Comparison of ENCODE assay signal across 26 cellular contexts in genomic region chr1:181737056-181737455, GRCh38.
DNase-seq lines count a peak whose midpoint lies in the region; ATAC-seq, FAIRE-seq and TF ChIP-seq lines count a peak whose summit lies in the region.
"Had no signal": no experiment of that assay in that cellular context is flagged by ENCODE, and none has a peak within 500 bp of the region (broad histone marks: within the 10 kb centered on the region; RNA-seq: fewer than 3 reads in every experiment).

No MANE protein-coding gene starts in this region.

- H3K27ac ChIP-seq in HCT116 (ENCODE audit: low read depth, low read length) (no peak overlapping the region), K562 (ENCODE audit: extremely low read depth, low read depth, low read length) (no peak overlapping the region), keratinocyte (ENCODE audit: control insufficient read depth, insufficient read depth, low read length) (no peak overlapping the region)
- H3K27ac ChIP-seq: dorsolateral prefrontal cortex, epithelial cell of prostate, gastrocnemius medialis, neutrophil, spleen, stomach, transverse colon had no signal

- DNase-seq in ACHN (peak; percentile 26), HCT116 (ENCODE audit: low read depth, low spot score) (no peak), K562 (ENCODE audit: extremely low read depth in 1 of 4, low spot score in 3 of 4) (peak; percentile 19 to 28 (median 22)), keratinocyte (ENCODE audit: low read depth, low spot score) (peak; percentile 5), NCI-H1436 treated with DMSO at 0.1 percent for 48 hours (lab: John Stamatoyannopoulos, UW) (no peak), progenitor cell of endocrine pancreas (ENCODE audit: low spot score, unreplicated experiment) (no peak)
- DNase-seq: activated B cell treated with CpG ODN at 0.5 μM for 24 hours; activated CD8-positive, alpha-beta T cell treated with anti-CD3 and anti-CD28 coated beads for 36 hours; activated naive CD4-positive, alpha-beta T cell treated with Interleukin-2 at 50 U/mL for 16 hours; CD8-positive, alpha-beta T cell; DND-41; dorsolateral prefrontal cortex; gastrocnemius medialis; HCEC 1CT; MM.1S; NCI-H187 treated with DMSO at 0.1 percent for 48 hours; spleen; stimulated activated CD4-positive, alpha-beta T cell treated with anti-CD3 and anti-CD28 coated beads, Interleukin-4, amount 100 ng/mL, for 4 hours; stomach; T-helper 9 cell; transverse colon had no signal

- no peak for TF ChIP-seq EP300 in K562 (IDR thresholded peaks at IDR 0.05; ENCODE audit: low read length)

- H3K4me1 Mint-ChIP-seq in progenitor cell of endocrine pancreas (ENCODE audit: low read depth) = no peaks in the 10 kb centered on the region
- H3K4me1 Mint-ChIP-seq: activated B cell treated with CpG ODN at 0.5 μM for 24 hours had no signal

- H4K20me1 ChIP-seq in HCT116 (ENCODE audit: insufficient read depth) (no peaks in the 10 kb centered on the region), K562 (replicated peaks; ENCODE audit: control insufficient read depth, insufficient read depth, low read length) (no peaks in the 10 kb centered on the region; the same call in 1 of the 2 replicates), keratinocyte (ENCODE audit: control insufficient read depth, extremely low read depth, insufficient read depth, low read length) (no peaks in the 10 kb centered on the region)

- no peak overlapping the region for H3K4me3 Mint-ChIP-seq in progenitor cell of endocrine pancreas (ENCODE audit: low read depth)
- H3K4me3 Mint-ChIP-seq: activated B cell treated with CpG ODN at 0.5 μM for 24 hours; activated CD8-positive, alpha-beta T cell treated with anti-CD3 and anti-CD28 coated beads for 36 hours; CD8-positive, alpha-beta T cell had no signal

- TF ChIP-seq RAD21 in HCT116 (IDR thresholded peaks at IDR 0.05; ENCODE audit: low read depth) = peak; percentile 28
- TF ChIP-seq RAD21 in K562 (CRISPR knock-in tag; conservative IDR thresholded peaks at IDR 0.05 in 1 of 2, IDR thresholded peaks at IDR 0.05 in 1 of 2) = peak; percentile 63 to 67

- H3K27me3 Mint-ChIP-seq in progenitor cell of endocrine pancreas = peaks cover 6% of the 10 kb centered on the region
- H3K27me3 Mint-ChIP-seq: activated B cell treated with CpG ODN at 0.5 μM for 24 hours had no signal

- BruUV-seq in HCT116 (replicated peaks; lab: Mats Ljungman, UMichigan) = no TSS peak
- no TSS peak for BruUV-seq in K562 (replicated peaks; lab: Mats Ljungman, UMichigan)

- no peaks in the 10 kb centered on the region for H3K36me3 Mint-ChIP-seq in progenitor cell of endocrine pancreas (ENCODE audit: insufficient read depth)
- H3K36me3 Mint-ChIP-seq: CD8-positive, alpha-beta T cell had no signal

- no peaks in the 10 kb centered on the region for H3K79me2 ChIP-seq in HCT116 (ENCODE audit: insufficient read depth, low read length)
- H3K79me2 ChIP-seq in K562 (ENCODE audit: control insufficient read depth, insufficient read depth, low read length) = no peaks in the 10 kb centered on the region
- H3K79me2 ChIP-seq in keratinocyte (ENCODE audit: control insufficient read depth, insufficient read depth, low read length) = no peaks in the 10 kb centered on the region

- TF ChIP-seq POLR2A in HCT116 (IDR thresholded peaks at IDR 0.05; ENCODE audit: borderline replicate concordance, extremely low read depth, insufficient read depth, insufficient read length) (no peak), K562 (conservative IDR thresholded peaks at IDR 0.05) (no peak)

- peaks cover 36% of the 10 kb centered on the region for H3K27me3 ChIP-seq in HCT116 (ENCODE audit: insufficient read depth, low read length)
- H3K27me3 ChIP-seq in K562 (ENCODE audit: control insufficient read depth in 2 of 2, insufficient read depth in 2 of 2, low read length in 2 of 2) = peaks cover 0 to 30% of the 10 kb centered on the region in 2 experiments; a peak in 3 of 5 replicates
- H3K27me3 ChIP-seq in keratinocyte (ENCODE audit: control insufficient read depth, extremely low read depth, insufficient read depth, low read length) = no peaks in the 10 kb centered on the region
- H3K27me3 ChIP-seq: dorsolateral prefrontal cortex, gastrocnemius medialis, neutrophil, spleen, stomach, transverse colon had no signal

- H3K36me3 ChIP-seq in HCT116 (ENCODE audit: control insufficient read depth in 1 of 2, insufficient read depth in 2 of 2, low read length in 2 of 2) = no peaks in the 10 kb centered on the region
- no peaks in the 10 kb centered on the region for H3K36me3 ChIP-seq in K562 (ENCODE audit: control insufficient read depth, insufficient read depth, low read length)
- no peaks in the 10 kb centered on the region for H3K36me3 ChIP-seq in keratinocyte (ENCODE audit: control insufficient read depth in 2 of 2, extremely low read depth in 1 of 2, insufficient read depth in 2 of 2, low read length in 2 of 2)
- H3K36me3 ChIP-seq: gastrocnemius medialis, neutrophil, spleen, stomach, transverse colon had no signal

- H3K9me1 ChIP-seq in K562 (ENCODE audit: control insufficient read depth, insufficient read depth, low read length) (no peaks in the 10 kb centered on the region), keratinocyte (ENCODE audit: control insufficient read depth, extremely low read depth, insufficient read depth, low read length) (no peaks in the 10 kb centered on the region)

- dilution Hi-C loops in keratinocyte (cut with MboI; ENCODE audit: extremely low pct_ligation_motif_present, low sequenced_read_pairs) = no loop called here

- H2AFZ ChIP-seq in HCT116 (ENCODE audit: low read depth, low read length, poor library complexity, severe bottlenecking) (no peak overlapping the region), K562 (ENCODE audit: low read depth, low read length) (no peak overlapping the region), keratinocyte (ENCODE audit: control insufficient read depth, low read length) (no peak overlapping the region)

- H3K4me1 ChIP-seq in HCT116 (ENCODE audit: control insufficient read depth in 1 of 2, insufficient read depth in 2 of 2, low read length in 2 of 2) = no peaks in the 10 kb centered on the region
- H3K4me1 ChIP-seq in K562 (replicated peaks in 1 of 2; ENCODE audit: control insufficient read depth in 2 of 2, insufficient read depth in 2 of 2, low read length in 2 of 2) = peaks cover 0 to 11% of the 10 kb centered on the region in 2 experiments; a peak in 1 of 5 replicates
- no peaks in the 10 kb centered on the region for H3K4me1 ChIP-seq in keratinocyte (ENCODE audit: control insufficient read depth, extremely low read depth, insufficient read depth, low read length)
- H3K4me1 ChIP-seq: gastrocnemius medialis, spleen, stomach had no signal

- no peaks in the 10 kb centered on the region for H3K9me3 Mint-ChIP-seq in progenitor cell of endocrine pancreas (ENCODE audit: low read depth)
- H3K9me3 Mint-ChIP-seq: activated B cell treated with CpG ODN at 0.5 μM for 24 hours; activated CD8-positive, alpha-beta T cell treated with anti-CD3 and anti-CD28 coated beads for 36 hours; CD8-positive, alpha-beta T cell had no signal

- RAD21 ChIA-PET in HCT116 (lab: Charles Lee; ENCODE audit: low non-redundant PET in 1 of 2, low total read pairs in 2 of 2, uncharacterized antibody in 2 of 2, unreplicated experiment in 2 of 2) = no interaction called here

- CTCF ChIA-PET in HCT116 (lab: Charles Lee) (no interaction called here), K562 (lab: Yijun Ruan, JAX; ENCODE audit: low intra/inter-chr PET ratio) (interaction anchor here (2.5 kb wide), 1 partner anchor 200 kb away, joined by 18 read pairs; no protein-coding TSS in a partner anchor)

- H3K4me3 ChIP-seq in HCT116 (replicated peaks in 1 of 2; ENCODE audit: low read depth in 1 of 2, low read length in 2 of 2) (no peak overlapping the region), K562 (no peak overlapping the region), keratinocyte (ENCODE audit: control insufficient read depth in 2 of 3, extremely low read depth in 1 of 3, insufficient read depth in 2 of 3, low read depth in 1 of 3, low read length in 3 of 3) (no peak overlapping the region)
- H3K4me3 ChIP-seq: dorsolateral prefrontal cortex, gastrocnemius medialis, spleen, stomach, transverse colon had no signal

- FAIRE-seq in K562 (lab: Jason Lieb, UNC) (peak; percentile 56), keratinocyte (lab: Jason Lieb, UNC) (peak; percentile 34)
- FAIRE-seq: RCC 7860 had no signal

- H3K27ac Mint-ChIP-seq in progenitor cell of endocrine pancreas = no peak overlapping the region
- H3K27ac Mint-ChIP-seq: activated B cell treated with CpG ODN at 0.5 μM for 24 hours; activated CD8-positive, alpha-beta T cell treated with anti-CD3 and anti-CD28 coated beads for 36 hours; CD8-positive, alpha-beta T cell had no signal

- H3K9me2 ChIP-seq in HCT116 (ENCODE audit: insufficient read depth) = no peaks in the 10 kb centered on the region

- intact Hi-C loops in HCT116 (cut with micrococcal nuclease) (loop anchor here (10.0 kb wide), 1 partner anchor 198 kb away; no protein-coding TSS in a partner anchor), K562 (cut with micrococcal nuclease) (loop anchor here (1.0 to 5.0 kb wide), 2 partner anchors 180 to 200 kb away; no protein-coding TSS in a partner anchor)

- POLR2A ChIA-PET in HCT116 (lab: Charles Lee) (no interaction called here), K562 (lab: Yijun Ruan, JAX) (no interaction called here)

- no peak overlapping the region for H3K4me2 ChIP-seq in HCT116 (ENCODE audit: low read length)
- H3K4me2 ChIP-seq in K562 (ENCODE audit: insufficient read depth, low read length) = no peak overlapping the region
- no peak overlapping the region for H3K4me2 ChIP-seq in keratinocyte (ENCODE audit: control insufficient read depth, extremely low read depth, insufficient read depth, low read depth, low read length)

- no peaks in the 10 kb centered on the region for H3K9me3 ChIP-seq in HCT116 (ENCODE audit: control insufficient read depth in 1 of 2, insufficient read depth in 1 of 2, low read depth in 1 of 2, low read length in 2 of 2)
- no peaks in the 10 kb centered on the region for H3K9me3 ChIP-seq in K562 (replicated peaks; ENCODE audit: control insufficient read depth, insufficient read depth, low read depth, low read length)
- H3K9me3 ChIP-seq in keratinocyte (ENCODE audit: control insufficient read depth, low read depth, low read length) = no peaks in the 10 kb centered on the region
- H3K9me3 ChIP-seq: gastrocnemius medialis, neutrophil, spleen, stomach, transverse colon had no signal

- no peak for ATAC-seq in HCT116
- ATAC-seq in K562 = peak; percentile 65
- ATAC-seq in HG02623 (IDR thresholded peaks at IDR 0.05; ENCODE audit: unreplicated experiment) = no peak
- no peak for ATAC-seq in HG03045 (IDR thresholded peaks at IDR 0.05; ENCODE audit: unreplicated experiment)
- ATAC-seq: activated CD8-positive, alpha-beta T cell treated with anti-CD3 and anti-CD28 coated beads for 36 hours; CD8-positive, alpha-beta T cell; gastrocnemius medialis had no signal

- TF ChIP-seq CTCF in HCT116 (IDR thresholded peaks at IDR 0.05 in 2 of 3, conservative IDR thresholded peaks at IDR 0.05 in 1 of 3; ENCODE audit: borderline replicate concordance in 1 of 3, insufficient read depth in 1 of 3, low read depth in 2 of 3, low read length in 2 of 3) = 0 out of 6 replicates have a peak, but pooled peaks of 1 of the 3 experiments have one; percentile 2
- peak; percentile 11 to 54 (median 26); a peak in 2 of 6 replicates for TF ChIP-seq CTCF in K562 (IDR thresholded peaks at IDR 0.05 in 2 of 3, conservative IDR thresholded peaks at IDR 0.05 in 1 of 3; ENCODE audit: insufficient read depth in 2 of 3, low read depth in 1 of 3, low read length in 3 of 3)
- peak; percentile 47 to 79 (median 64) for TF ChIP-seq CTCF in keratinocyte (optimal IDR thresholded peaks at IDR 0.05 in 1 of 3, IDR thresholded peaks at IDR 0.05 in 1 of 3, conservative IDR thresholded peaks at IDR 0.05 in 1 of 3; ENCODE audit: extremely low read depth in 1 of 3, insufficient read depth in 2 of 3, low read length in 3 of 3)
- no peak for TF ChIP-seq CTCF in progenitor cell of endocrine pancreas (IDR thresholded peaks at IDR 0.05; ENCODE audit: unreplicated experiment)

- WGBS in K562 (ENCODE audit: insufficient coverage, low coverage, missing lambda C conversion rate) = 5% methylated on average over 5 of the region's 5 CpGs

- H3K9ac ChIP-seq in HCT116 (ENCODE audit: low read length) (no peak overlapping the region), K562 (ENCODE audit: insufficient read depth in 1 of 2, low read depth in 2 of 2, low read length in 2 of 2) (no peak overlapping the region), keratinocyte (ENCODE audit: control insufficient read depth, extremely low read depth, insufficient read depth, low read length) (no peak overlapping the region)

- in situ Hi-C loops in ACHN (cut with HindIII; ENCODE audit: low pct_ligation_motif_present, low pct_unique_long_range_greater_than_20kb, low sequenced_read_pairs) (no loop called here), K562 (cut with MboI) (no loop called here)

Comparison
In these comparisons a context has a peak if more than half of its experiments do, and no peak if none do; other contexts are left out.
1. DNase-seq: peak in ACHN (single experiment), K562 (4 of 4) and keratinocyte (single experiment); none in HCT116 (single experiment), NCI-H1436 treated with DMSO at 0.1 percent for 48 hours (single experiment) and progenitor cell of endocrine pancreas (single experiment).